In genomic region chr12:31582155-31582554, GRCh38 we compare ENCODE assay signal across 26 cellular contexts. TPM values are rescaled to one million over a fixed set of nuclear protein-coding genes. Genes with fewer than 3 reads are reported as not detected.
DNase-seq lines count a peak whose midpoint lies in the region; ATAC-seq and TF ChIP-seq lines count a peak whose summit lies in the region.
"Had no signal": no experiment of that assay in that cellular context is flagged by ENCODE, and none has a peak within 500 bp of the region (broad histone marks: within the 10 kb centered on the region; RNA-seq: fewer than 3 reads in every experiment).

No MANE protein-coding gene starts in this region.

- H4K20me1 ChIP-seq in OCI-LY7 (ENCODE audit: insufficient read depth, low read length): peaks cover 11% of the 10 kb centered on the region; the same call in 1 of the 2 replicates

- H3K27me3 ChIP-seq in MG63: no peaks in the 10 kb centered on the region
- H3K27me3 ChIP-seq: dorsolateral prefrontal cortex, thyroid gland had no signal

- H3K27me3 Mint-ChIP-seq in activated T-helper 17 cell treated with anti-CD3 and anti-CD28 coated beads, Interleukin-2, amount 50 U/mL, for 72 hours: peaks cover 19% of the 10 kb centered on the region
- H3K27me3 Mint-ChIP-seq: IgD-negative memory B cell had no signal

- TF ChIP-seq CTCF in cardiac fibroblast (IDR thresholded peaks at IDR 0.05; ENCODE audit: low read depth, low read length) (no peak), OCI-LY7 (conservative IDR thresholded peaks at IDR 0.05; ENCODE audit: low read length) (no peak)

- no peaks in the 10 kb centered on the region for H3K36me3 ChIP-seq in MG63
- peaks cover 31% of the 10 kb centered on the region for H3K36me3 ChIP-seq in OCI-LY7 (ENCODE audit: insufficient read depth, low read length)
- H3K36me3 ChIP-seq: left ventricle myocardium inferior, prostate gland, thyroid gland had no signal

- POLR2A ChIA-PET in OCI-LY7 (lab: Charles Lee): interaction anchor here (0.8 to 1.5 kb wide), 2 partner anchors 12 to 16 kb away, joined by 3 to 4 read pairs; no protein-coding TSS in a partner anchor

- H3K9me3 Mint-ChIP-seq in activated T-helper 17 cell treated with anti-CD3 and anti-CD28 coated beads, Interleukin-2, amount 50 U/mL, for 72 hours: no peaks in the 10 kb centered on the region
- H3K9me3 Mint-ChIP-seq: activated CD4-positive, alpha-beta T cell treated with anti-CD3 and anti-CD28 coated beads, Interleukin-2, amount 10 ng/mL, durations not matched to agents 24 days and 14 days; activated naive CD8-positive, alpha-beta T cell treated with anti-CD3 and anti-CD28 coated beads, Interleukin-2, amount 50 U/mL, for 24 hours; neural crest cell; T-helper 1 cell treated with Interleukin-12 subunit alpha and Interleukin-12 subunit beta and Interleukin-4 antibody, amounts not matched to agents 30 μg/mL and 1 μg/mL, for 36 hours had no signal

- DNase-seq in Daoy (ENCODE audit: low read depth): peak; percentile 26
- DNase-seq in MG63: peak; percentile 32
- peak; percentile 27 to 76 for DNase-seq in cardiac fibroblast (ENCODE audit: low read depth in 2 of 2)
- peak; percentile 73 for DNase-seq in kidney tubule cell (ENCODE audit: low spot score)
- DNase-seq in OCI-LY7 (ENCODE audit: low spot score): no peak
- no peak for DNase-seq in DMS153 (lab: John Stamatoyannopoulos, UW)
- no peak for DNase-seq in inferior parietal cortex (ENCODE audit: extremely low spot score)
- DNase-seq: activated CD4-positive, alpha-beta T cell treated with anti-CD3 and anti-CD28 coated beads, Interleukin-2, amount 10 ng/mL, durations not matched to agents 24 days and 14 days; activated effector memory CD4-positive, alpha-beta T cell treated with Interleukin-2 at 50 U/mL for 16 hours; activated naive CD8-positive, alpha-beta T cell treated with anti-CD3 and anti-CD28 coated beads, Interleukin-2, amount 50 U/mL, for 24 hours; caudate nucleus; DMS79; dorsolateral prefrontal cortex; glutamatergic neuron; left ventricle myocardium inferior; NCI-H2171 treated with DMSO at 0.1 percent for 48 hours; NCI-H526 treated with DMSO at 0.1 percent for 48 hours; SHP77 treated with DMSO at 0.1 percent for 48 hours; small intestine; stimulated activated naive CD4-positive, alpha-beta T cell; thyroid gland had no signal

- H3K4me3 ChIP-seq in MG63 (no peak overlapping the region), cardiac fibroblast (replicated peaks in 1 of 2; ENCODE audit: low read depth in 2 of 2, low read length in 2 of 2) (no peak overlapping the region), OCI-LY7 (ENCODE audit: low read depth, low read length, poor library complexity, severe bottlenecking) (no peak overlapping the region)
- H3K4me3 ChIP-seq: dorsolateral prefrontal cortex, left ventricle myocardium inferior, prostate gland, thyroid gland had no signal

- H3K4me3 Mint-ChIP-seq in activated T-helper 17 cell treated with anti-CD3 and anti-CD28 coated beads, Interleukin-2, amount 50 U/mL, for 72 hours: no peak overlapping the region
- H3K4me3 Mint-ChIP-seq: activated CD4-positive, alpha-beta T cell treated with anti-CD3 and anti-CD28 coated beads, Interleukin-2, amount 10 ng/mL, durations not matched to agents 24 days and 14 days; activated naive CD8-positive, alpha-beta T cell treated with anti-CD3 and anti-CD28 coated beads, Interleukin-2, amount 50 U/mL, for 24 hours; neural crest cell; T-helper 1 cell treated with Interleukin-12 subunit alpha and Interleukin-12 subunit beta and Interleukin-4 antibody, amounts not matched to agents 30 μg/mL and 1 μg/mL, for 36 hours had no signal

- peaks cover 40% of the 10 kb centered on the region for H3K4me1 ChIP-seq in OCI-LY7 (ENCODE audit: insufficient read depth, low read length, poor library complexity, severe bottlenecking)
- H3K4me1 ChIP-seq: prostate gland had no signal

- no peak overlapping the region for H3K27ac Mint-ChIP-seq in activated T-helper 17 cell treated with anti-CD3 and anti-CD28 coated beads, Interleukin-2, amount 50 U/mL, for 72 hours
- H3K27ac Mint-ChIP-seq: activated CD4-positive, alpha-beta T cell treated with anti-CD3 and anti-CD28 coated beads, Interleukin-2, amount 10 ng/mL, durations not matched to agents 24 days and 14 days; activated naive CD8-positive, alpha-beta T cell treated with anti-CD3 and anti-CD28 coated beads, Interleukin-2, amount 50 U/mL, for 24 hours; T-helper 1 cell treated with Interleukin-12 subunit alpha and Interleukin-12 subunit beta and Interleukin-4 antibody, amounts not matched to agents 30 μg/mL and 1 μg/mL, for 36 hours had no signal

- intact Hi-C loops in OCI-LY7 (cut with micrococcal nuclease; ENCODE audit: unreplicated experiment): no loop called here

- ATAC-seq in activated T-helper 17 cell treated with anti-CD3 and anti-CD28 coated beads, Interleukin-2, amount 50 U/mL, for 72 hours (replicated peaks): no peak
- ATAC-seq: activated naive CD8-positive, alpha-beta T cell treated with anti-CD3 and anti-CD28 coated beads, Interleukin-2, amount 50 U/mL, for 24 hours had no signal

- H3K4me2 ChIP-seq in OCI-LY7 (ENCODE audit: low read length): no peak overlapping the region

- H3K27ac ChIP-seq in OCI-LY7 (ENCODE audit: low read depth, low read length, poor library complexity, severe bottlenecking): no peak overlapping the region
- H3K27ac ChIP-seq: dorsolateral prefrontal cortex, left ventricle myocardium inferior, prostate gland, thyroid gland had no signal

- H3K4me1 Mint-ChIP-seq in activated T-helper 17 cell treated with anti-CD3 and anti-CD28 coated beads, Interleukin-2, amount 50 U/mL, for 72 hours: no peaks in the 10 kb centered on the region
- H3K4me1 Mint-ChIP-seq: activated CD4-positive, alpha-beta T cell treated with anti-CD3 and anti-CD28 coated beads, Interleukin-2, amount 10 ng/mL, durations not matched to agents 24 days and 14 days; activated naive CD8-positive, alpha-beta T cell treated with anti-CD3 and anti-CD28 coated beads, Interleukin-2, amount 50 U/mL, for 24 hours had no signal

- H3K9me3 ChIP-seq in MG63 (no peaks in the 10 kb centered on the region), OCI-LY7 (ENCODE audit: low read length) (peaks cover 21% of the 10 kb centered on the region; the same call in 1 of the 2 replicates)
- H3K9me3 ChIP-seq: left ventricle myocardium inferior, prostate gland, thyroid gland had no signal

- CTCF ChIA-PET in OCI-LY7 (lab: Charles Lee; ENCODE audit: unreplicated experiment): interaction anchor here (0.9 kb wide), 1 partner anchor 11 kb away, joined by 3 read pairs; no protein-coding TSS in a partner anchor

- no peaks in the 10 kb centered on the region for H3K36me3 Mint-ChIP-seq in activated T-helper 17 cell treated with anti-CD3 and anti-CD28 coated beads, Interleukin-2, amount 50 U/mL, for 72 hours (ENCODE audit: low read depth)

- BruUV-seq in OCI-LY7 (replicated peaks; lab: Mats Ljungman, UMichigan): no TSS peak

- H3K9me2 ChIP-seq in OCI-LY7 (ENCODE audit: insufficient read depth, low read length): no peaks in the 10 kb centered on the region

- peaks cover 98% of the 10 kb centered on the region for H3K79me2 ChIP-seq in OCI-LY7 (ENCODE audit: insufficient read depth, low read depth, low read length)

- H2AFZ ChIP-seq in OCI-LY7 (ENCODE audit: low read length): no peak overlapping the region

RNA-seq across cellular contexts. Expression of gene DENND5B, which starts 8.8 kb away (rescaled TPM):
- 13.2 and 18.1 TPM in 2 replicates for total RNA-seq in Daoy (2014; rRNA removed; shearing (Covaris generic))
- 8.7 and 14.5 TPM in 2 replicates for total RNA-seq in MG63 (2014; rRNA removed; shearing (Covaris generic); ENCODE audit: low replicate concordance)
- under 1 TPM in 1 of 2 donors, not detected in 1; 0.58 TPM for total RNA-seq in activated T-helper 17 cell treated with anti-CD3 and anti-CD28 coated beads, Interleukin-2, amount 50 U/mL, for 72 hours
- total RNA-seq in OCI-LY7 (2014; rRNA removed; shearing (Covaris generic)): 16.7 and 23.1 TPM in 2 replicates
- 36.4 and 38.9 TPM in 2 replicates for total RNA-seq in OCI-LY7 (2022)
- total RNA-seq: activated CD4-positive, alpha-beta T cell treated with anti-CD3 and anti-CD28 coated beads, Interleukin-2, amount 10 ng/mL, durations not matched to agents 24 days and 14 days had no signal

Comparison
In these comparisons a context has a peak if more than half of its experiments do, and no peak if none do; other contexts are left out.
1. DNase-seq: peak in Daoy (single experiment), MG63 (single experiment), cardiac fibroblast (2 of 2) and kidney tubule cell (single experiment); none in OCI-LY7 (single experiment), DMS153 (single experiment) and inferior parietal cortex (single experiment).